In genomic region chrX:32048285-32048684, GRCh38 we compare ENCODE assay signal across 29 cellular contexts.
"Had no signal": no experiment of that assay in that cellular context is flagged by ENCODE, and none has a peak within 500 bp of the region (broad histone marks: within the 10 kb centered on the region; RNA-seq: fewer than 3 reads in every experiment).

No MANE protein-coding gene starts in this region.

- H3K27me3 Mint-ChIP-seq: stimulated activated memory B cell treated with anti-CD40 and anti-IgM and Interleukin-4, amounts not matched to agents 10 μg/mL and 1 μg/mL and 100 μg/mL, for 72 hours; stimulated activated naive B cell treated with anti-CD40 and anti-IgM and Interleukin-4, amounts not matched to agents 10 μg/mL and 1 μg/mL and 100 μg/mL, for 72 hours; stimulated activated naive CD8-positive, alpha-beta T cell treated with anti-CD3 and anti-CD28 coated beads, Interleukin-15, amount 100 ng/mL, for 72 hours; stimulated activated naive CD8-positive, alpha-beta T cell treated with anti-CD3 and anti-CD28 coated beads, Interleukin-15, Interleukin-2, amounts not matched to agents 100 ng/mL and 50 ng/mL, for 24 hours; type B pancreatic cell had no signal

- DNase-seq: stimulated activated CD4-positive, alpha-beta T cell treated with anti-CD3 and anti-CD28 coated beads, Interleukin-2, amount 100 ng/mL, for 48 hours; stimulated activated CD4-positive, alpha-beta T cell treated with anti-CD3 and anti-CD28 coated beads, Interleukin-4, amount 100 ng/mL, for 1 hour; stimulated activated CD4-positive, alpha-beta T cell treated with anti-CD3 and anti-CD28 coated beads, Interleukin-4, amount 100 ng/mL, for 24 hours; stimulated activated CD4-positive, alpha-beta T cell treated with anti-CD3 and anti-CD28 coated beads, Interleukin-4, amount 100 ng/mL, for 4 hours; stimulated activated CD8-positive, alpha-beta memory T cell treated with anti-CD3 and anti-CD28 coated beads, Interleukin-4, amount 100 ng/mL, for 48 hours; stimulated activated naive B cell treated with anti-CD40 and anti-IgM and Interleukin-4, amounts not matched to agents 10 μg/mL and 1 μg/mL and 100 μg/mL, for 72 hours; stimulated activated naive CD4-positive, alpha-beta T cell; stimulated activated naive CD4-positive, alpha-beta T cell treated with Interleukin-2 at 50 U/mL for 16 hours; stimulated activated naive CD8-positive, alpha-beta T cell treated with anti-CD3 and anti-CD28 coated beads, Interleukin-15, amount 100 ng/mL, for 72 hours; stimulated activated naive CD8-positive, alpha-beta T cell treated with anti-CD3 and anti-CD28 coated beads, Interleukin-15, Interleukin-2, amounts not matched to agents 100 U/mL and 50 U/mL, for 24 hours; stomach; substantia nigra; testis; thyroid gland; tibial artery; transverse colon; trophoblast cell; upper lobe of left lung; upper lobe of right lung; uterus had no signal

- H3K4me3 Mint-ChIP-seq: stimulated activated effector memory CD8-positive, alpha-beta T cell treated with anti-CD3 and anti-CD28 coated beads, Interleukin-12 subunit alpha, Interleukin-12 subunit beta, amount 100 ng/mL, for 72 hours; stimulated activated memory B cell treated with anti-CD40 and anti-IgM and Interleukin-4, amounts not matched to agents 10 μg/mL and 1 μg/mL and 100 μg/mL, for 72 hours; stimulated activated naive B cell treated with anti-CD40 and anti-IgM and Interleukin-4, amounts not matched to agents 10 μg/mL and 1 μg/mL and 100 μg/mL, for 72 hours; stimulated activated naive CD8-positive, alpha-beta T cell treated with anti-CD3 and anti-CD28 coated beads, Interleukin-15, amount 100 ng/mL, for 72 hours; stimulated activated naive CD8-positive, alpha-beta T cell treated with anti-CD3 and anti-CD28 coated beads, Interleukin-15, Interleukin-2, amounts not matched to agents 100 ng/mL and 50 ng/mL, for 24 hours; type B pancreatic cell had no signal

- H3K36me3 ChIP-seq: stomach, suprapubic skin, thoracic aorta, thyroid gland, tibial artery, tibial nerve, transverse colon, upper lobe of left lung, upper lobe of right lung, uterus, vagina had no signal

- H3K9me3 Mint-ChIP-seq: stimulated activated effector memory CD8-positive, alpha-beta T cell treated with anti-CD3 and anti-CD28 coated beads, Interleukin-12 subunit alpha, Interleukin-12 subunit beta, amount 100 ng/mL, for 72 hours; stimulated activated memory B cell treated with anti-CD40 and anti-IgM and Interleukin-4, amounts not matched to agents 10 μg/mL and 1 μg/mL and 100 μg/mL, for 72 hours; stimulated activated naive B cell treated with anti-CD40 and anti-IgM and Interleukin-4, amounts not matched to agents 10 μg/mL and 1 μg/mL and 100 μg/mL, for 72 hours; stimulated activated naive CD8-positive, alpha-beta T cell treated with anti-CD3 and anti-CD28 coated beads, Interleukin-15, amount 100 ng/mL, for 72 hours; stimulated activated naive CD8-positive, alpha-beta T cell treated with anti-CD3 and anti-CD28 coated beads, Interleukin-15, Interleukin-2, amounts not matched to agents 100 ng/mL and 50 ng/mL, for 24 hours; type B pancreatic cell had no signal

- FAIRE-seq: urothelium cell line had no signal

- H3K4me1 ChIP-seq: stomach, suprapubic skin, testis, thyroid gland, tibial artery, tibial nerve, transverse colon, upper lobe of left lung, upper lobe of right lung, uterus, vagina had no signal

- H3K27me3 ChIP-seq: stomach, suprapubic skin, testis, thyroid gland, tibial artery, tibial nerve, transverse colon, upper lobe of left lung, upper lobe of right lung, uterus, vagina had no signal

- H3K4me3 ChIP-seq: stomach, suprapubic skin, testis, thoracic aorta, thyroid gland, tibial artery, tibial nerve, transverse colon, upper lobe of left lung, upper lobe of right lung, uterus, vagina had no signal

- ATAC-seq: stimulated activated effector memory CD8-positive, alpha-beta T cell treated with anti-CD3 and anti-CD28 coated beads, Interleukin-12 subunit alpha, Interleukin-12 subunit beta, amount 100 ng/mL, for 72 hours; stimulated activated memory B cell treated with anti-CD40 and anti-IgM and Interleukin-4, amounts not matched to agents 10 μg/mL and 1 μg/mL and 100 μg/mL, for 72 hours; stimulated activated naive B cell treated with anti-CD40 and anti-IgM and Interleukin-4, amounts not matched to agents 10 μg/mL and 1 μg/mL and 100 μg/mL, for 72 hours; stimulated activated naive CD8-positive, alpha-beta T cell treated with anti-CD3 and anti-CD28 coated beads, Interleukin-15, amount 100 ng/mL, for 72 hours; stimulated activated naive CD8-positive, alpha-beta T cell treated with anti-CD3 and anti-CD28 coated beads, Interleukin-15, Interleukin-2, amounts not matched to agents 100 U/mL and 50 U/mL, for 24 hours; upper lobe of right lung had no signal

- H3K4me1 Mint-ChIP-seq: stimulated activated effector memory CD8-positive, alpha-beta T cell treated with anti-CD3 and anti-CD28 coated beads, Interleukin-12 subunit alpha, Interleukin-12 subunit beta, amount 100 ng/mL, for 72 hours; stimulated activated memory B cell treated with anti-CD40 and anti-IgM and Interleukin-4, amounts not matched to agents 10 μg/mL and 1 μg/mL and 100 μg/mL, for 72 hours; stimulated activated naive B cell treated with anti-CD40 and anti-IgM and Interleukin-4, amounts not matched to agents 10 μg/mL and 1 μg/mL and 100 μg/mL, for 72 hours; stimulated activated naive CD8-positive, alpha-beta T cell treated with anti-CD3 and anti-CD28 coated beads, Interleukin-15, amount 100 ng/mL, for 72 hours had no signal

- H3K27ac Mint-ChIP-seq: stimulated activated effector memory CD8-positive, alpha-beta T cell treated with anti-CD3 and anti-CD28 coated beads, Interleukin-12 subunit alpha, Interleukin-12 subunit beta, amount 100 ng/mL, for 72 hours; stimulated activated memory B cell treated with anti-CD40 and anti-IgM and Interleukin-4, amounts not matched to agents 10 μg/mL and 1 μg/mL and 100 μg/mL, for 72 hours; stimulated activated naive B cell treated with anti-CD40 and anti-IgM and Interleukin-4, amounts not matched to agents 10 μg/mL and 1 μg/mL and 100 μg/mL, for 72 hours; stimulated activated naive CD8-positive, alpha-beta T cell treated with anti-CD3 and anti-CD28 coated beads, Interleukin-15, amount 100 ng/mL, for 72 hours; stimulated activated naive CD8-positive, alpha-beta T cell treated with anti-CD3 and anti-CD28 coated beads, Interleukin-15, Interleukin-2, amounts not matched to agents 100 ng/mL and 50 ng/mL, for 24 hours; type B pancreatic cell had no signal

- H3K9me3 ChIP-seq: stomach, suprapubic skin, testis, thoracic aorta, thyroid gland, tibial artery, tibial nerve, transverse colon, upper lobe of left lung, upper lobe of right lung, uterus, vagina had no signal

- H3K36me3 Mint-ChIP-seq: stimulated activated effector memory CD8-positive, alpha-beta T cell treated with anti-CD3 and anti-CD28 coated beads, Interleukin-12 subunit alpha, Interleukin-12 subunit beta, amount 100 ng/mL, for 72 hours; stimulated activated memory B cell treated with anti-CD40 and anti-IgM and Interleukin-4, amounts not matched to agents 10 μg/mL and 1 μg/mL and 100 μg/mL, for 72 hours; stimulated activated naive B cell treated with anti-CD40 and anti-IgM and Interleukin-4, amounts not matched to agents 10 μg/mL and 1 μg/mL and 100 μg/mL, for 72 hours; type B pancreatic cell had no signal

- H3K27ac ChIP-seq: stomach, suprapubic skin, testis, thoracic aorta, thyroid gland, tibial artery, tibial nerve, transverse colon, upper lobe of left lung, upper lobe of right lung, uterus, vagina had no signal
